Comparison of ENCODE assay signal across 25 cellular contexts in genomic region chr1:38111589-38111988, GRCh38.
"Had no signal": no experiment of that assay in that cellular context is flagged by ENCODE, and none has a peak within 500 bp of the region (broad histone marks: within the 10 kb centered on the region; RNA-seq: fewer than 3 reads in every experiment).

No MANE protein-coding gene starts in this region.

- DNase-seq: naive thymus-derived CD4-positive, alpha-beta T cell; natural killer cell; pancreas; psoas muscle; right cardiac atrium; spleen; stimulated activated CD4-positive, alpha-beta T cell treated with anti-CD3 and anti-CD28 coated beads, Interleukin-12 subunit alpha, Interleukin-12 subunit beta, amount 100 ng/mL, for 4 hours; stimulated activated CD4-positive, alpha-beta T cell treated with anti-CD3 and anti-CD28 coated beads, Interleukin-1b, Interleukin-23, amount 100 ng/mL, for 48 hours; stimulated activated CD4-positive, alpha-beta T cell treated with anti-CD3 and anti-CD28 coated beads, Interleukin-4, amount 100 ng/mL, for 1 hour; stimulated activated CD4-positive, alpha-beta T cell treated with anti-CD3 and anti-CD28 coated beads, Interleukin-4, amount 100 ng/mL, for 4 hours; stimulated activated CD8-positive, alpha-beta memory T cell treated with anti-CD3 and anti-CD28 coated beads, Interleukin-4, amount 100 ng/mL, for 48 hours; stimulated activated naive CD4-positive, alpha-beta T cell treated with Interleukin-2 at 50 U/mL for 16 hours; stomach; tibial artery; transverse colon; upper lobe of right lung; uterus had no signal

- H3K4me1 Mint-ChIP-seq: naive thymus-derived CD4-positive, alpha-beta T cell; neural progenitor cell had no signal

- H3K4me2 ChIP-seq: neural progenitor cell, smooth muscle cell had no signal

- H3K9me3 Mint-ChIP-seq: natural killer cell; neural progenitor cell; stimulated activated memory B cell treated with anti-CD40 and anti-IgM and Interleukin-4, amounts not matched to agents 10 μg/mL and 1 μg/mL and 100 μg/mL, for 72 hours; stimulated activated naive CD8-positive, alpha-beta T cell treated with anti-CD3 and anti-CD28 coated beads, Interleukin-15, Interleukin-2, amounts not matched to agents 100 ng/mL and 50 ng/mL, for 24 hours had no signal

- H3K36me3 ChIP-seq: neural progenitor cell, pancreas, spleen, stomach, tibial artery, transverse colon, upper lobe of right lung, uterus had no signal

- H3K4me1 ChIP-seq: pancreas, psoas muscle, transverse colon, uterus had no signal

- FAIRE-seq: pancreas had no signal

- H3K27ac ChIP-seq: neural progenitor cell, pancreas, psoas muscle, skin epidermis, spleen, stomach, tibial artery, transverse colon, upper lobe of right lung, uterus had no signal

- H3K27me3 ChIP-seq: neural progenitor cell, pancreas, spleen, stomach, tibial artery, transverse colon, upper lobe of right lung, uterus had no signal

- H3K9me3 ChIP-seq: pancreas, tibial artery, transverse colon, upper lobe of right lung, uterus had no signal

- H3K9ac ChIP-seq: neural progenitor cell had no signal

- H3K27me3 Mint-ChIP-seq: stimulated activated memory B cell treated with anti-CD40 and anti-IgM and Interleukin-4, amounts not matched to agents 10 μg/mL and 1 μg/mL and 100 μg/mL, for 72 hours had no signal

- H3K27ac Mint-ChIP-seq: naive thymus-derived CD4-positive, alpha-beta T cell; natural killer cell; neural progenitor cell; progenitor cell of endocrine pancreas; stimulated activated memory B cell treated with anti-CD40 and anti-IgM and Interleukin-4, amounts not matched to agents 10 μg/mL and 1 μg/mL and 100 μg/mL, for 72 hours; stimulated activated naive CD8-positive, alpha-beta T cell treated with anti-CD3 and anti-CD28 coated beads, Interleukin-15, Interleukin-2, amounts not matched to agents 100 ng/mL and 50 ng/mL, for 24 hours; type B pancreatic cell had no signal

- H3K4me3 Mint-ChIP-seq: naive thymus-derived CD4-positive, alpha-beta T cell; natural killer cell; stimulated activated memory B cell treated with anti-CD40 and anti-IgM and Interleukin-4, amounts not matched to agents 10 μg/mL and 1 μg/mL and 100 μg/mL, for 72 hours; stimulated activated naive CD8-positive, alpha-beta T cell treated with anti-CD3 and anti-CD28 coated beads, Interleukin-15, Interleukin-2, amounts not matched to agents 100 ng/mL and 50 ng/mL, for 24 hours; type B pancreatic cell had no signal

- H2AFZ ChIP-seq: neural progenitor cell had no signal

- H3K4me3 ChIP-seq: neural progenitor cell, pancreas, psoas muscle, skin epidermis, smooth muscle cell, spleen, stomach, tibial artery, transverse colon, upper lobe of right lung, uterus had no signal

- H3K36me3 Mint-ChIP-seq: naive thymus-derived CD4-positive, alpha-beta T cell; natural killer cell; neural progenitor cell; stimulated activated memory B cell treated with anti-CD40 and anti-IgM and Interleukin-4, amounts not matched to agents 10 μg/mL and 1 μg/mL and 100 μg/mL, for 72 hours; type B pancreatic cell had no signal

- ATAC-seq: naive thymus-derived CD4-positive, alpha-beta T cell; natural killer cell; pancreas; psoas muscle; right cardiac atrium; sciatic nerve; upper lobe of right lung had no signal
